Comparison of ENCODE assay signal across 1 cellular context in the genomic region with DNA sequence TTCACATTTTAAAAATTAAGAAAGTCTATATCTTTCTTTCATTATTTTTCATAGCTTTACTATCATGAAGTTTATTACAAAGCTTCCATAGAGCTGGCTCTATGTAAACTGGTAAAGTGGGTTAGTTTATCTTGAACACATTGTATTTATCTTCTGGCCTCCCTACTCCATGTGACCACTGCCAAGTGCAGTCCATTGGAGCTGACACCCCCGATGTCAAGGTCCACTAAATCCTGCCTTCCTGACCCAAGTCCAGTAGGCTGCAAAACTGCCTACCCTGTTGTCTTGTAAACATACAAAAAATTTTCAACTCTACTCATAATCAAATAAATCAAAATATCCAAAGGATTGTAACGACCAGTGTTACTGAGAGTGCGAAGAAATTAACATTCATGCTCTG.
TF ChIP-seq lines count a peak whose summit lies in the region.

No MANE protein-coding gene starts in this region.

TF ChIP-seq in K562, 482 proteins besides CTCF, POLR2A, EP300 and RAD21:
- TF ChIP-seq BRCA1 (IDR thresholded peaks at IDR 0.05) (no peak), BRCA1 (CRISPR knock-in tag; IDR thresholded peaks at IDR 0.05) (no peak), DIDO1 (tag; IDR thresholded peaks at IDR 0.05; ENCODE audit: low read depth) (no peak), MTA3 (IDR thresholded peaks at IDR 0.05; ENCODE audit: borderline replicate concordance) (no peak), SAFB2 (IDR thresholded peaks at IDR 0.05; ENCODE audit: borderline replicate concordance, low read depth, low read length, severe bottlenecking) (no peak), ARNT (IDR thresholded peaks at IDR 0.05) (no peak), SMAD3 (CRISPR knock-in tag; conservative IDR thresholded peaks at IDR 0.05) (no peak), ZNF140 (CRISPR knock-in tag; IDR thresholded peaks at IDR 0.05) (no peak), ZSCAN32 (CRISPR knock-in tag; IDR thresholded peaks at IDR 0.05) (no peak), ELF1 (tag; IDR thresholded peaks at IDR 0.05) (no peak), MCM3 (IDR thresholded peaks at IDR 0.05) (no peak), TBL1XR1 (IDR thresholded peaks at IDR 0.05; ENCODE audit: low read length in 2 of 2) (no peak), GABPB1 (CRISPR knock-in tag; IDR thresholded peaks at IDR 0.05) (no peak)
- TF ChIP-seq, protein P1, sequence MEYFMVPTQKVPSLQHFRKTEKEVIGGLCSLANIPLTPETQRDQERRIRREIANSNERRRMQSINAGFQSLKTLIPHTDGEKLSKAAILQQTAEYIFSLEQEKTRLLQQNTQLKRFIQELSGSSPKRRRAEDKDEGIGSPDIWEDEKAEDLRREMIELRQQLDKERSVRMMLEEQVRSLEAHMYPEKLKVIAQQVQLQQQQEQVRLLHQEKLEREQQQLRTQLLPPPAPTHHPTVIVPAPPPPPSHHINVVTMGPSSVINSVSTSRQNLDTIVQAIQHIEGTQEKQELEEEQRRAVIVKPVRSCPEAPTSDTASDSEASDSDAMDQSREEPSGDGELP (CRISPR knock-in tag; IDR thresholded peaks at IDR 0.05; ENCODE audit: borderline replicate concordance), result no peak
- TF ChIP-seq, protein P2, sequence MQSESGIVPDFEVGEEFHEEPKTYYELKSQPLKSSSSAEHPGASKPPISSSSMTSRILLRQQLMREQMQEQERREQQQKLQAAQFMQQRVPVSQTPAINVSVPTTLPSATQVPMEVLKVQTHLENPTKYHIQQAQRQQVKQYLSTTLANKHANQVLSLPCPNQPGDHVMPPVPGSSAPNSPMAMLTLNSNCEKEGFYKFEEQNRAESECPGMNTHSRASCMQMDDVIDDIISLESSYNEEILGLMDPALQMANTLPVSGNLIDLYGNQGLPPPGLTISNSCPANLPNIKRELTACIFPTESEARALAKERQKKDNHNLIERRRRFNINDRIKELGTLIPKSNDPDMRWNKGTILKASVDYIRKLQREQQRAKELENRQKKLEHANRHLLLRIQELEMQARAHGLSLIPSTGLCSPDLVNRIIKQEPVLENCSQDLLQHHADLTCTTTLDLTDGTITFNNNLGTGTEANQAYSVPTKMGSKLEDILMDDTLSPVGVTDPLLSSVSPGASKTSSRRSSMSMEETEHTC (IDR thresholded peaks at IDR 0.05), result no peak
TF ChIP-seq in K562: peak in this region for 0.
